ENCODE assay signal across 8 cellular contexts in the genomic region with DNA sequence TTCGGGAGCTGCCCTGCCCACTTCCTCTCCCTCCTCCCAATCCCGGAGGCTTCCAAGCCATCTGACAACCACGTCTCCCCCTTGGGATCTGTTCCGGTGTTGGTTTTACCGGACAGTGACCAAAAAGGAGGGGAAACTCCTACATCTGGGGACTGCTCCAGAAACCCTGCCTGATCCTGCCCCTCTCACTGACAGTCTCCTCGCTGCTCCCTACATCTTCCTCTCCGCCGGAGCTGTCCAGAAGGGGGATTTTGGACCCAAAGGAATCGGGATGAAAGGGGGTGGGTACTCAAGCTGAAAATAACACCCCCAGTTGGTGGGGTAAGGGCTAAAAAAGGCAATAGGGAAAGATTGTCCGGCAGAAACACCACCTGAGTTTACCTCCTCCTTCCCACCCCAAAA. TPM values are rescaled to one million over a fixed set of nuclear protein-coding genes. Genes with fewer than 3 reads are reported as not detected.
DNase-seq lines count a peak whose midpoint lies in the region; ATAC-seq and TF ChIP-seq lines count a peak whose summit lies in the region.

No MANE protein-coding gene starts in this region.

- CTCF ChIA-PET in PC-3 (lab: Charles Lee) = no interaction called here

- H3K9me2 ChIP-seq in PC-3 (replicated peaks; ENCODE audit: low read length) = no peaks in the 10 kb centered on the region

- BruUV-seq in PC-3 (replicated peaks; lab: Mats Ljungman, UMichigan) = TSS peak; percentile 48

- intact Hi-C loops in PC-3 (cut with micrococcal nuclease) (loop anchor here (2.0 to 5.0 kb wide), 3 partner anchors 22 to 62 kb away; no protein-coding TSS in a partner anchor), left ventricle myocardium superior (cut with micrococcal nuclease) (no loop called here)

- H3K4me1 Mint-ChIP-seq in CD4-positive, CD25-positive, alpha-beta regulatory T cell = peaks cover 32 to 62% (median 45%) of the 10 kb centered on the region in 4 donors
- peaks cover 29% of the 10 kb centered on the region for H3K4me1 Mint-ChIP-seq in HFFc6 (ENCODE audit: low read depth)
- peaks cover 29% of the 10 kb centered on the region for H3K4me1 Mint-ChIP-seq in osteocyte (ENCODE audit: unreplicated experiment)

- H3K27me3 ChIP-seq in CD4-positive, CD25-positive, alpha-beta regulatory T cell (ENCODE audit: control insufficient read depth, insufficient read depth, low read length) = no peaks in the 10 kb centered on the region
- H3K27me3 ChIP-seq in PC-3 (ENCODE audit: low read length) = no peaks in the 10 kb centered on the region

- H3K4me2 ChIP-seq in PC-3 (ENCODE audit: low read length) = peak overlapping the region; percentile 99

- H3K27ac Mint-ChIP-seq in CD4-positive, CD25-positive, alpha-beta regulatory T cell = peak overlapping the region; percentile 98 to 100 (median 98)
- peak overlapping the region; percentile 96 for H3K27ac Mint-ChIP-seq in HFFc6
- H3K27ac Mint-ChIP-seq in osteocyte (ENCODE audit: unreplicated experiment) = peak overlapping the region; percentile 98

- peaks cover 51% of the 10 kb centered on the region for H3K4me1 ChIP-seq in CD4-positive, CD25-positive, alpha-beta regulatory T cell (ENCODE audit: control insufficient read depth, insufficient read depth, low read length, poor library complexity, severe bottlenecking)
- peaks cover 16% of the 10 kb centered on the region for H3K4me1 ChIP-seq in PC-3 (ENCODE audit: insufficient read depth, low read length)

- no peaks in the 10 kb centered on the region for H3F3A ChIP-seq in PC-3 (ENCODE audit: low read length, unreplicated experiment)

- H3K9me3 ChIP-seq in CD4-positive, CD25-positive, alpha-beta regulatory T cell (ENCODE audit: control insufficient read depth in 2 of 2, low read length in 2 of 2) = no peaks in the 10 kb centered on the region
- no peaks in the 10 kb centered on the region for H3K9me3 ChIP-seq in PC-3 (ENCODE audit: low read length)

- H3K79me2 ChIP-seq in PC-3 (ENCODE audit: low read length) = peaks cover 78% of the 10 kb centered on the region

- peak overlapping the region; percentile 92 to 98 (median 96) for H3K4me3 Mint-ChIP-seq in CD4-positive, CD25-positive, alpha-beta regulatory T cell
- peak overlapping the region; percentile 96 for H3K4me3 Mint-ChIP-seq in HFFc6
- peak overlapping the region; percentile 92 for H3K4me3 Mint-ChIP-seq in osteocyte (ENCODE audit: unreplicated experiment)

- H3K27me3 Mint-ChIP-seq in CD4-positive, CD25-positive, alpha-beta regulatory T cell = peaks cover 10% of the 10 kb centered on the region
- H3K27me3 Mint-ChIP-seq in HFFc6 (ENCODE audit: insufficient read depth) = peaks cover 3% of the 10 kb centered on the region; the same call in 1 of the 2 replicates
- no peaks in the 10 kb centered on the region for H3K27me3 Mint-ChIP-seq in osteocyte (ENCODE audit: unreplicated experiment)

- peaks cover 3% of the 10 kb centered on the region for H3K36me3 Mint-ChIP-seq in CD4-positive, CD25-positive, alpha-beta regulatory T cell
- H3K36me3 Mint-ChIP-seq in HFFc6 (ENCODE audit: low read depth) (peaks cover 11% of the 10 kb centered on the region), osteocyte (ENCODE audit: unreplicated experiment) (no peaks in the 10 kb centered on the region)

- H3K9ac ChIP-seq in PC-3 (ENCODE audit: low read length) = peak overlapping the region; percentile 98

- peak overlapping the region; percentile 96 for H3K4me3 ChIP-seq in CD4-positive, CD25-positive, alpha-beta regulatory T cell (ENCODE audit: low read depth, low read length)
- peak overlapping the region; percentile 95 for H3K4me3 ChIP-seq in PC-3 (ENCODE audit: low read length)

- POLR2A ChIA-PET in PC-3 (lab: Charles Lee; ENCODE audit: unreplicated experiment) = no interaction called here

- no peaks in the 10 kb centered on the region for H4K20me1 ChIP-seq in PC-3 (ENCODE audit: low read length)

- H2AFZ ChIP-seq in PC-3 (ENCODE audit: low read length) = peak overlapping the region; percentile 56

- ATAC-seq in CD4-positive, CD25-positive, alpha-beta regulatory T cell (ENCODE audit: low read depth in 2 of 2) = no peak
- peak; percentile 77 for ATAC-seq in PC-3
- peak; percentile 69 for ATAC-seq in left ventricle myocardium superior
- no peak for ATAC-seq in HG03442 (IDR thresholded peaks at IDR 0.05; ENCODE audit: unreplicated experiment)
- no peak for ATAC-seq in activated CD4-positive, CD25-positive, alpha-beta regulatory T cell treated with anti-CD3 and anti-CD28 coated beads, Interleukin-2, amount 50 U/mL, for 24 hours

- H3K36me3 ChIP-seq in CD4-positive, CD25-positive, alpha-beta regulatory T cell (ENCODE audit: control insufficient read depth, insufficient read depth, low read length) = no peaks in the 10 kb centered on the region
- no peaks in the 10 kb centered on the region for H3K36me3 ChIP-seq in PC-3 (ENCODE audit: low read depth, low read length)

- H3K9me3 Mint-ChIP-seq in CD4-positive, CD25-positive, alpha-beta regulatory T cell = no peaks in the 10 kb centered on the region
- H3K9me3 Mint-ChIP-seq in HFFc6 (no peaks in the 10 kb centered on the region), osteocyte (ENCODE audit: unreplicated experiment) (no peaks in the 10 kb centered on the region)

- H3K27ac ChIP-seq in CD4-positive, CD25-positive, alpha-beta regulatory T cell (ENCODE audit: insufficient read depth, low read length, poor library complexity, severe bottlenecking) = peak overlapping the region; percentile 97
- peak overlapping the region; percentile 87 for H3K27ac ChIP-seq in PC-3 (ENCODE audit: low read length)
- peak overlapping the region; percentile 93 for H3K27ac ChIP-seq in angular gyrus (ENCODE audit: low read depth, low read length)

- TF ChIP-seq CTCF in HFFc6 (IDR thresholded peaks at IDR 0.05) (no peak; the same call in 1 of the 2 replicates), PC-3 (conservative IDR thresholded peaks at IDR 0.05; ENCODE audit: low read depth, low read length) (no peak), osteocyte (IDR thresholded peaks at IDR 0.05) (no peak)

- DNase-seq in CD4-positive, CD25-positive, alpha-beta regulatory T cell = peak in 1 of 3 donors; percentile 23
- peak; percentile 84 for DNase-seq in HFFc6
- peak; percentile 84 for DNase-seq in PC-3
- peak; percentile 61 for DNase-seq in left ventricle myocardium superior
- DNase-seq in osteocyte (ENCODE audit: extremely low spot score, unreplicated experiment) = no peak

RNA-seq across cellular contexts. Expression of gene INO80D, which starts 1.5 kb away (rescaled TPM):
- 59.1 TPM for total RNA-seq in CD4-positive, CD25-positive, alpha-beta regulatory T cell
- 10 to 100 TPM in 1 of 4 donors, 1 to 10 TPM in 3; 6.7 to 13.2 (median 8.1) TPM for polyA plus RNA-seq in CD4-positive, CD25-positive, alpha-beta regulatory T cell
- total RNA-seq in HFFc6 (2021; fragmentation: NEBNext Ultra II Directional; extraction: Animal tissue kit (Norgen Biotek cat#: 25700)) = 10 to 100 TPM; 11.3 to 13.1 (median 12.0) TPM
- 8.8 and 9.7 TPM in 2 replicates for total RNA-seq in PC-3 (2014; rRNA removed)
- 13.1 TPM for total RNA-seq in left ventricle myocardium superior
- 16.2 and 18.9 TPM in 2 replicates for total RNA-seq in osteocyte

Comparison
In these comparisons a context has a peak if more than half of its experiments do, and no peak if none do; other contexts are left out.
1. ATAC-seq: peak in PC-3 (single experiment) and left ventricle myocardium superior (single experiment); none in CD4-positive, CD25-positive, alpha-beta regulatory T cell (0 of 2), HG03442 (single experiment) and activated CD4-positive, CD25-positive, alpha-beta regulatory T cell treated with anti-CD3 and anti-CD28 coated beads, Interleukin-2, amount 50 U/mL, for 24 hours (0 of 2).
2. Peak in every context shown above with its lines, with median percentiles within 50 percentile points of each other: H3K27ac ChIP-seq, H3K27ac Mint-ChIP-seq and H3K4me3 Mint-ChIP-seq.